In the genomic region with DNA sequence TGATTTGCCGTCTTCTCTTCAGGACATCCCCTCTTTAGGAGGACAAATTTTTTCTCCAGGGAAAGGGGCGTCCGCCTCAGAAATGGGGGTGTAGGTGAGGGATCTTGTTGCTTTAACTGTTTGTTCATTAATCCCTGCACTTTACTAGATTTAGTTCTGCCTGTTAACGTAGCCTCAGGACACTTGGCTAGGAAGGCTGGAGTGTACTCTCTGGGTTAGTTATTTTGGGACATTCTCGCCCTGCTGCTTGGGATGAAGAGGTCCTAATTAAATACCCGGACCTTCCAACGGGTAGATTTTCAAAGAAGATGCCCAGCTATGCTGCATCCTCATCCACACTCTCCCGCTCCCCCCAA, we compare ENCODE assay signal across 9 cellular contexts. TPM values are rescaled to one million over a fixed set of nuclear protein-coding genes. Genes with fewer than 3 reads are reported as not detected.
DNase-seq lines count a peak whose midpoint lies in the region; ATAC-seq and TF ChIP-seq lines count a peak whose summit lies in the region.
"Had no signal": no experiment of that assay in that cellular context is flagged by ENCODE, and none has a peak within 500 bp of the region (broad histone marks: within the 10 kb centered on the region; RNA-seq: fewer than 3 reads in every experiment).

No MANE protein-coding gene starts in this region.

- no peak overlapping the region for H3K14ac ChIP-seq in mesenchymal stem cell (ENCODE audit: low read length in 2 of 2)

- H2BK120ac ChIP-seq in mesenchymal stem cell (ENCODE audit: low read depth, low read length) = no peak overlapping the region

- H3K27ac ChIP-seq in mesenchymal stem cell (ENCODE audit: low read length, poor library complexity, severe bottlenecking) (no peak overlapping the region), upper lobe of right lung (no peak overlapping the region)

- peak overlapping the region; percentile 65 for H3K4me2 ChIP-seq in mesenchymal stem cell (ENCODE audit: low read length, poor library complexity, severe bottlenecking)

- H3K36me3 ChIP-seq in mesenchymal stem cell (ENCODE audit: control insufficient read depth in 1 of 2, insufficient read depth in 2 of 2, low read depth in 1 of 2, low read length in 2 of 2) = no peaks in the 10 kb centered on the region
- H3K36me3 ChIP-seq in upper lobe of right lung = no peaks in the 10 kb centered on the region

- H3K9me3 Mint-ChIP-seq in activated naive CD4-positive, alpha-beta T cell treated with anti-CD3 and anti-CD28 coated beads, Interleukin-2, amount 10 ng/mL, durations not matched to agents 7 days and 5 days = no peaks in the 10 kb centered on the region
- no peaks in the 10 kb centered on the region for H3K9me3 Mint-ChIP-seq in chondrocyte (ENCODE audit: low read depth)

- H2AK5ac ChIP-seq in mesenchymal stem cell (ENCODE audit: low read length, severe bottlenecking) = no peak overlapping the region

- H3K18ac ChIP-seq in mesenchymal stem cell (ENCODE audit: low read depth in 1 of 2, low read length in 2 of 2) = no peak overlapping the region

- WGBS in mesenchymal stem cell = 44% methylated on average over 5 of the region's 8 CpGs

- H2AFZ ChIP-seq in mesenchymal stem cell (ENCODE audit: low read depth, low read length) = no peak overlapping the region

- H3K27me3 ChIP-seq in mesenchymal stem cell (ENCODE audit: control insufficient read depth in 1 of 2, insufficient read depth in 1 of 2, low read length in 2 of 2) (no peaks in the 10 kb centered on the region), upper lobe of right lung (peaks cover 6% of the 10 kb centered on the region)

- H3K79me1 ChIP-seq in mesenchymal stem cell (replicated peaks; ENCODE audit: low read length, poor library complexity, severe bottlenecking) = peaks cover 2% of the 10 kb centered on the region

- H3K27me3 Mint-ChIP-seq in activated naive CD4-positive, alpha-beta T cell treated with anti-CD3 and anti-CD28 coated beads, Interleukin-2, amount 10 ng/mL, durations not matched to agents 7 days and 5 days = peaks cover 43% of the 10 kb centered on the region
- H3K27me3 Mint-ChIP-seq in chondrocyte (ENCODE audit: low read depth) = no peaks in the 10 kb centered on the region

- H3K4me3 Mint-ChIP-seq in activated naive CD4-positive, alpha-beta T cell treated with anti-CD3 and anti-CD28 coated beads, Interleukin-2, amount 10 ng/mL, durations not matched to agents 7 days and 5 days = peak overlapping the region; percentile 59
- H3K4me3 Mint-ChIP-seq in chondrocyte (ENCODE audit: unreplicated experiment) = peak overlapping the region; percentile 83

- no peaks in the 10 kb centered on the region for H3K36me3 Mint-ChIP-seq in activated naive CD4-positive, alpha-beta T cell treated with anti-CD3 and anti-CD28 coated beads, Interleukin-2, amount 10 ng/mL, durations not matched to agents 7 days and 5 days
- peaks cover 3% of the 10 kb centered on the region for H3K36me3 Mint-ChIP-seq in chondrocyte (ENCODE audit: low read depth)

- no peak overlapping the region for H2BK12ac ChIP-seq in mesenchymal stem cell (ENCODE audit: low read length in 2 of 2)

- TF ChIP-seq CTCF in chondrocyte (IDR thresholded peaks at IDR 0.05) = no peak
- no peak for TF ChIP-seq CTCF in upper lobe of right lung (IDR thresholded peaks at IDR 0.05)

- no peak overlapping the region for H3K23ac ChIP-seq in mesenchymal stem cell (ENCODE audit: low read length in 2 of 2)

- no peak for DNase-seq in activated naive CD4-positive, alpha-beta T cell treated with anti-CD3 and anti-CD28 coated beads, Interleukin-2, amount 10 ng/mL, durations not matched to agents 7 days and 5 days
- no peak for DNase-seq in activated naive CD4-positive, alpha-beta T cell (lab: John Stamatoyannopoulos, UW)
- DNase-seq in chondrocyte (ENCODE audit: low spot score) = no peak
- DNase-seq in mesenchymal stem cell = no peak
- no peak for DNase-seq in upper lobe of right lung
- no peak for DNase-seq in GF-D8 (lab: John Stamatoyannopoulos, UW)
- DNase-seq in globus pallidus (ENCODE audit: low spot score) = no peak
- no peak for DNase-seq in NCI-H774 (lab: John Stamatoyannopoulos, UW)

- H3K4me3 ChIP-seq in mesenchymal stem cell (ENCODE audit: insufficient read depth in 1 of 2, low read depth in 1 of 2, low read length in 2 of 2) (peak overlapping the region; percentile 67 to 82), upper lobe of right lung (peak overlapping the region; percentile 49)

- H3K9ac ChIP-seq in mesenchymal stem cell (ENCODE audit: low read length) = peak overlapping the region; percentile 77

- H2BK5ac ChIP-seq in mesenchymal stem cell (ENCODE audit: low read depth, low read length, poor library complexity, severe bottlenecking) = no peak overlapping the region

- no peak overlapping the region for H4K91ac ChIP-seq in mesenchymal stem cell (ENCODE audit: low read length)

- no peak overlapping the region for H3K4ac ChIP-seq in mesenchymal stem cell (ENCODE audit: low read depth in 1 of 2, low read length in 2 of 2)

- no peaks in the 10 kb centered on the region for H3K9me3 ChIP-seq in mesenchymal stem cell (ENCODE audit: control insufficient read depth, low read length)
- no peaks in the 10 kb centered on the region for H3K9me3 ChIP-seq in upper lobe of right lung

- no peak overlapping the region for H4K8ac ChIP-seq in mesenchymal stem cell (ENCODE audit: low read length)

- intact Hi-C loops in upper lobe of right lung (cut with DNase I) = no loop called here

- H2BK15ac ChIP-seq in mesenchymal stem cell (ENCODE audit: low read depth, poor library complexity, severe bottlenecking) = no peak overlapping the region

- peak; percentile 7 for ATAC-seq in upper lobe of right lung

- CTCF ChIA-PET in activated naive CD4-positive, alpha-beta T cell treated with anti-CD3 and anti-CD28 coated beads, Interleukin-2, amount 10 ng/mL, durations not matched to agents 7 days and 5 days (lab: Charles Lee) = no interaction called here

- H3K4me1 Mint-ChIP-seq in activated naive CD4-positive, alpha-beta T cell treated with anti-CD3 and anti-CD28 coated beads, Interleukin-2, amount 10 ng/mL, durations not matched to agents 7 days and 5 days = peaks cover 10% of the 10 kb centered on the region
- H3K4me1 Mint-ChIP-seq in chondrocyte (ENCODE audit: low read depth) = peaks cover 26% of the 10 kb centered on the region

- H3K27ac Mint-ChIP-seq in activated naive CD4-positive, alpha-beta T cell treated with anti-CD3 and anti-CD28 coated beads, Interleukin-2, amount 10 ng/mL, durations not matched to agents 7 days and 5 days = no peak overlapping the region
- H3K27ac Mint-ChIP-seq in chondrocyte (ENCODE audit: unreplicated experiment) = peak overlapping the region; percentile 71

- peaks cover 8% of the 10 kb centered on the region for H3K4me1 ChIP-seq in mesenchymal stem cell (ENCODE audit: control insufficient read depth, insufficient read depth, low read depth, low read length)
- H3K4me1 ChIP-seq in upper lobe of right lung = no peaks in the 10 kb centered on the region

RNA-seq across cellular contexts. Expression of a gene that starts 0.6 kb away (rescaled TPM):
- 5.2 to 10.9 TPM (median 6.0 TPM) in 3 replicates for total RNA-seq in chondrocyte
- polyA plus RNA-seq in mesenchymal stem cell (2013, experiment 1 of 2) = 0.01 TPM
- 0.01 TPM for polyA plus RNA-seq in mesenchymal stem cell (2013, experiment 2 of 2)
- 1.3 TPM for total RNA-seq in upper lobe of right lung
- polyA plus RNA-seq: liver had no signal
